In the genomic region with DNA sequence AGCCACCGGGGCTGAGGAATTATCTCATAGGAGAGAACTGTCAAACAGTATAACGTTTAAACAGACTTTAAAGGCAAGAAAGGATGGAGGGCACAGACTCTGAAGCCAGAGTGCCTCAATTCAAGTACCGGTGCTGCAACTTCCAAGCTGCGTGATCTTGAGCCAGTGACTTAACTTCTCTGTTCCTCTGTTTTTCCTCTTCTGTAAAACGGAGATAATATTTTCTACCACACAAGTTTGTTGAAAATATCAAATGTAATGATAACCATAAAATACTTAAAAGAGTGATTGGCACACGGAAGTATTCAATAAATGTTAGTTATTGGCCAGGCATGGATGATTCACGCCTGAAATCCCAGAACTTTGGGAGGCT, we compare ENCODE assay signal across 14 cellular contexts. TPM values are rescaled to one million over a fixed set of nuclear protein-coding genes. Genes with fewer than 3 reads are reported as not detected.
DNase-seq lines count a peak whose midpoint lies in the region; ATAC-seq lines count a peak whose summit lies in the region.
"Had no signal": no experiment of that assay in that cellular context is flagged by ENCODE, and none has a peak within 500 bp of the region (broad histone marks: within the 10 kb centered on the region; RNA-seq: fewer than 3 reads in every experiment).

No MANE protein-coding gene starts in this region.

- DNase-seq in stimulated activated naive CD8-positive, alpha-beta T cell treated with anti-CD3 and anti-CD28 coated beads, Interleukin-15, Interleukin-2, amounts not matched to agents 100 U/mL and 50 U/mL, for 24 hours: no peak
- DNase-seq in T-helper 17 cell (no peak), HCEC 1CT (no peak), CD1c-positive myeloid dendritic cell (ENCODE audit: extremely low spot score) (no peak), NCI-H1436 (lab: John Stamatoyannopoulos, UW) (no peak)
- DNase-seq in central memory CD8-positive, alpha-beta T cell (ENCODE audit: low spot score in 2 of 2): no peak
- DNase-seq: Calu3, lower lobe of right lung, NCI-H774, ovary had no signal

- peaks cover 84% of the 10 kb centered on the region for H3K4me1 Mint-ChIP-seq in stimulated activated naive CD8-positive, alpha-beta T cell treated with anti-CD3 and anti-CD28 coated beads, Interleukin-15, Interleukin-2, amounts not matched to agents 100 ng/mL and 50 ng/mL, for 24 hours (ENCODE audit: low read depth)
- H3K4me1 Mint-ChIP-seq in T-helper 17 cell: peaks cover 52% of the 10 kb centered on the region
- H3K4me1 Mint-ChIP-seq in central memory CD8-positive, alpha-beta T cell: peaks cover 76% of the 10 kb centered on the region

- no peaks in the 10 kb centered on the region for H3K27me3 Mint-ChIP-seq in stimulated activated naive CD8-positive, alpha-beta T cell treated with anti-CD3 and anti-CD28 coated beads, Interleukin-15, Interleukin-2, amounts not matched to agents 100 ng/mL and 50 ng/mL, for 24 hours
- no peaks in the 10 kb centered on the region for H3K27me3 Mint-ChIP-seq in T-helper 17 cell
- H3K27me3 Mint-ChIP-seq in central memory CD8-positive, alpha-beta T cell: no peaks in the 10 kb centered on the region

- H3K4me3 Mint-ChIP-seq in stimulated activated naive CD8-positive, alpha-beta T cell treated with anti-CD3 and anti-CD28 coated beads, Interleukin-15, Interleukin-2, amounts not matched to agents 100 ng/mL and 50 ng/mL, for 24 hours: peak overlapping the region; percentile 67
- H3K4me3 Mint-ChIP-seq in T-helper 17 cell: peak overlapping the region; percentile 80
- H3K4me3 Mint-ChIP-seq in central memory CD8-positive, alpha-beta T cell: peak overlapping the region; percentile 4

- peak overlapping the region; percentile 96 for H3K27ac Mint-ChIP-seq in stimulated activated naive CD8-positive, alpha-beta T cell treated with anti-CD3 and anti-CD28 coated beads, Interleukin-15, Interleukin-2, amounts not matched to agents 100 ng/mL and 50 ng/mL, for 24 hours
- H3K27ac Mint-ChIP-seq in T-helper 17 cell: peak overlapping the region; percentile 98
- H3K27ac Mint-ChIP-seq in central memory CD8-positive, alpha-beta T cell (ENCODE audit: low read depth): peak overlapping the region; percentile 95

- ATAC-seq in stimulated activated naive CD8-positive, alpha-beta T cell treated with anti-CD3 and anti-CD28 coated beads, Interleukin-15, Interleukin-2, amounts not matched to agents 100 U/mL and 50 U/mL, for 24 hours: no peak
- ATAC-seq in T-helper 17 cell (no peak), GM21786 (IDR thresholded peaks at IDR 0.05; ENCODE audit: unreplicated experiment) (no peak)
- no peak for ATAC-seq in central memory CD8-positive, alpha-beta T cell (replicated peaks; ENCODE audit: extremely low read depth, poor library complexity, severe bottlenecking)
- ATAC-seq: lower lobe of right lung had no signal

- H3K36me3 Mint-ChIP-seq in stimulated activated naive CD8-positive, alpha-beta T cell treated with anti-CD3 and anti-CD28 coated beads, Interleukin-15, Interleukin-2, amounts not matched to agents 100 ng/mL and 50 ng/mL, for 24 hours (ENCODE audit: low read depth): peaks cover 51% of the 10 kb centered on the region
- H3K36me3 Mint-ChIP-seq in T-helper 17 cell (ENCODE audit: low read depth): peaks cover 5% of the 10 kb centered on the region
- peaks cover 19% of the 10 kb centered on the region for H3K36me3 Mint-ChIP-seq in central memory CD8-positive, alpha-beta T cell (ENCODE audit: insufficient read depth)

- no peaks in the 10 kb centered on the region for H3K9me3 Mint-ChIP-seq in stimulated activated naive CD8-positive, alpha-beta T cell treated with anti-CD3 and anti-CD28 coated beads, Interleukin-15, Interleukin-2, amounts not matched to agents 100 ng/mL and 50 ng/mL, for 24 hours
- no peaks in the 10 kb centered on the region for H3K9me3 Mint-ChIP-seq in central memory CD8-positive, alpha-beta T cell

- no peaks in the 10 kb centered on the region for H3K9me3 ChIP-seq in T-helper 17 cell (ENCODE audit: control insufficient read depth, low read length, poor library complexity, severe bottlenecking)
- H3K9me3 ChIP-seq: lower lobe of right lung, ovary, SJSA1 had no signal

RNA-seq across cellular contexts. Expression of a gene that starts 18.2 kb away (rescaled TPM):
- 10 to 100 TPM; 20.3 to 21.3 TPM for total RNA-seq in T-helper 17 cell
- total RNA-seq: MCF 10A, SJSA1 had no signal

RNA-seq across cellular contexts. Expression of a gene that starts 38.0 kb away (rescaled TPM):
- total RNA-seq in T-helper 17 cell: 1 to 10 TPM; 6.5 to 8.1 TPM

Comparison
In these comparisons a context has a peak if more than half of its experiments do, and no peak if none do; other contexts are left out.
1. H3K4me3 Mint-ChIP-seq: peak in every context shown above with its lines; median percentile 80 in T-helper 17 cell; 67 in stimulated activated naive CD8-positive, alpha-beta T cell treated with anti-CD3 and anti-CD28 coated beads, Interleukin-15, Interleukin-2, amounts not matched to agents 100 ng/mL and 50 ng/mL, for 24 hours; 4 in central memory CD8-positive, alpha-beta T cell.